23 cellular contexts compared by ENCODE assay signal in genomic region chr1:63603810-63604209, GRCh38.
"Had no signal": no experiment of that assay in that cellular context is flagged by ENCODE, and none has a peak within 500 bp of the region (broad histone marks: within the 10 kb centered on the region; RNA-seq: fewer than 3 reads in every experiment).

No MANE protein-coding gene starts in this region.

- H3K27me3 ChIP-seq: colonic mucosa, esophagus muscularis mucosa, heart left ventricle, right atrium auricular region, sigmoid colon, stomach, transverse colon had no signal

- H3K4me3 ChIP-seq: colonic mucosa, esophagus muscularis mucosa, heart left ventricle, left ventricle myocardium inferior, lower lobe of right lung, right atrium auricular region, sigmoid colon, stomach, thoracic aorta, transverse colon had no signal

- DNase-seq: colonic mucosa; effector CD4-positive, alpha-beta T cell; endodermal cell; foreskin melanocyte; heart left ventricle; immature natural killer cell; kidney; left cardiac atrium; left ventricle myocardium inferior; lower lobe of right lung; natural killer cell; posterior cingulate gyrus; sigmoid colon; small intestine; stimulated activated CD4-positive, alpha-beta T cell treated with anti-CD3 and anti-CD28 coated beads, Interleukin-12 subunit alpha, Interleukin-12 subunit beta, amount 100 ng/mL, for 4 hours; stimulated activated naive CD4-positive, alpha-beta T cell; stomach; substantia nigra; transverse colon had no signal

- H3K36me3 ChIP-seq: colonic mucosa, esophagus muscularis mucosa, heart left ventricle, left ventricle myocardium inferior, lower lobe of right lung, right atrium auricular region, sigmoid colon, stomach, thoracic aorta, transverse colon had no signal

- FAIRE-seq: endothelial cell of umbilical vein, kidney, small intestine had no signal

- H3K9me3 ChIP-seq: colonic mucosa, esophagus muscularis mucosa, heart left ventricle, left ventricle myocardium inferior, lower lobe of right lung, right atrium auricular region, sigmoid colon, stomach, thoracic aorta, transverse colon had no signal

- H3K27ac ChIP-seq: colonic mucosa, esophagus muscularis mucosa, heart left ventricle, left ventricle myocardium inferior, lower lobe of right lung, right atrium auricular region, sigmoid colon, stomach, thoracic aorta, transverse colon had no signal

- H3K4me1 ChIP-seq: colonic mucosa, lower lobe of right lung, sigmoid colon, stomach had no signal
